In genomic region chr3:108528459-108529231, GRCh38 we compare ENCODE assay signal across 1 cellular context.
TF ChIP-seq lines count a peak whose summit lies in the region.

No MANE protein-coding gene starts in this region.

TF ChIP-seq in HepG2, 621 proteins besides CTCF, POLR2A, EP300 and RAD21 (continued from another document):
- no peak for TF ChIP-seq TSC22D2 (CRISPR knock-in tag; IDR thresholded peaks at IDR 0.05; ENCODE audit: borderline replicate concordance)
- no peak for TF ChIP-seq ZNF282 (IDR thresholded peaks at IDR 0.05; ENCODE audit: partially characterized antibody)
- no peak for TF ChIP-seq HIC2 (CRISPR knock-in tag; IDR thresholded peaks at IDR 0.05; ENCODE audit: low read depth)
- TF ChIP-seq TBX2 (CRISPR knock-in tag; IDR thresholded peaks at IDR 0.05; ENCODE audit: borderline replicate concordance) = no peak
- TF ChIP-seq KDM2A (CRISPR knock-in tag; IDR thresholded peaks at IDR 0.05; ENCODE audit: borderline replicate concordance, low read depth) = no peak
TF ChIP-seq in HepG2: peak in this region for 0.
